Comparison of ENCODE assay signal across 13 cellular contexts in the genomic region with DNA sequence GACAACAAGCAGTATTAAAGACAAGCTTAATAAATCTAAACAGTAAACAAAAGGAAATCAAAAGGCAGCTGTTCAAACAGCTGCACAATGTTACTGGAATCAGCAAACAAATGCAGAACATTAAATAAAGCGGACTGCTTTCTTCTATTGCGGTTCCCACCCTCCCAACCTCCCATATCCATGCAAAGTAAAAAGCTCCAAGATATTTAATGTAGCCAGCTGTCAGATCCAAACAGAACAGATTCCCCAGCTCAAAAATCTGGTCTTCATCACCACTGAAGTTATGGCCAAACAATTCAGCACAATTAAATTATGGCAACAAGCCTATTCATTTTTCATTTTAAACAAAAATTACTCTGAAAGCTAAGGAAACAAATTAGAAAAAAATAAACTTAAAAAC.
A peak's percentile ranks its signal among the peaks of the same experiment; 100 is the strongest.
DNase-seq lines count a peak whose midpoint lies in the region; TF ChIP-seq lines count a peak whose summit lies in the region.
"Had no signal": no experiment of that assay in that cellular context is flagged by ENCODE, and none has a peak within 500 bp of the region (broad histone marks: within the 10 kb centered on the region; RNA-seq: fewer than 3 reads in every experiment).

No MANE protein-coding gene starts in this region.

- intact Hi-C loops in esophagus squamous epithelium (cut with DNase I), result no loop called here

- no peaks in the 10 kb centered on the region for H3K9me3 ChIP-seq in esophagus squamous epithelium

- no peaks in the 10 kb centered on the region for H3K27me3 Mint-ChIP-seq in activated naive CD8-positive, alpha-beta T cell treated with anti-CD3 and anti-CD28 coated beads for 36 hours
- H3K27me3 Mint-ChIP-seq: activated CD4-positive, alpha-beta T cell treated with anti-CD3 and anti-CD28 coated beads for 36 hours; CD4-positive, CD25-positive, alpha-beta regulatory T cell; stimulated activated naive B cell treated with anti-CD40 and anti-IgM and Interleukin-4, amounts not matched to agents 10 μg/mL and 1 μg/mL and 100 μg/mL, for 72 hours had no signal

- no peak for TF ChIP-seq CTCF in esophagus squamous epithelium (IDR thresholded peaks at IDR 0.05)

- no peak overlapping the region for H3K4me3 Mint-ChIP-seq in activated naive CD8-positive, alpha-beta T cell treated with anti-CD3 and anti-CD28 coated beads for 36 hours
- H3K4me3 Mint-ChIP-seq: activated CD4-positive, alpha-beta T cell treated with anti-CD3 and anti-CD28 coated beads for 36 hours; CD4-positive, CD25-positive, alpha-beta regulatory T cell; natural killer cell; stimulated activated naive B cell treated with anti-CD40 and anti-IgM and Interleukin-4, amounts not matched to agents 10 μg/mL and 1 μg/mL and 100 μg/mL, for 72 hours had no signal

- DNase-seq in COR-L47 (lab: John Stamatoyannopoulos, UW) (peak; percentile 47), NCI-H2081 (lab: John Stamatoyannopoulos, UW) (peak; percentile 11 to 73), esophagus squamous epithelium (lab: John Stamatoyannopoulos, UW) (no peak), pons (ENCODE audit: low spot score) (peak; percentile 27), GM19238 (ENCODE audit: insufficient read length, low spot score) (no peak), GOT3 (lab: John Stamatoyannopoulos, UW) (no peak), anterior cingulate cortex (lab: John Stamatoyannopoulos, UW) (no peak)
- no peak for DNase-seq in activated naive CD8-positive, alpha-beta T cell treated with anti-CD3 and anti-CD28 coated beads for 36 hours
- DNase-seq: activated CD4-positive, alpha-beta T cell treated with anti-CD3 and anti-CD28 coated beads for 36 hours; activated effector memory CD4-positive, alpha-beta T cell treated with anti-CD3 and anti-CD28 coated beads, Interleukin-2, amount 50 U/mL, for 16 hours; CD4-positive, CD25-positive, alpha-beta regulatory T cell; natural killer cell; stimulated activated naive B cell treated with anti-CD40 and anti-IgM and Interleukin-4, amounts not matched to agents 10 μg/mL and 1 μg/mL and 100 μg/mL, for 72 hours had no signal

- H3K36me3 ChIP-seq in esophagus squamous epithelium, result no peaks in the 10 kb centered on the region

- H3K9me3 Mint-ChIP-seq in activated naive CD8-positive, alpha-beta T cell treated with anti-CD3 and anti-CD28 coated beads for 36 hours, result no peaks in the 10 kb centered on the region
- H3K9me3 Mint-ChIP-seq: CD4-positive, CD25-positive, alpha-beta regulatory T cell; natural killer cell; stimulated activated naive B cell treated with anti-CD40 and anti-IgM and Interleukin-4, amounts not matched to agents 10 μg/mL and 1 μg/mL and 100 μg/mL, for 72 hours had no signal

- H3K27ac Mint-ChIP-seq in activated naive CD8-positive, alpha-beta T cell treated with anti-CD3 and anti-CD28 coated beads for 36 hours, result no peak overlapping the region
- H3K27ac Mint-ChIP-seq: activated CD4-positive, alpha-beta T cell treated with anti-CD3 and anti-CD28 coated beads for 36 hours; CD4-positive, CD25-positive, alpha-beta regulatory T cell; natural killer cell; stimulated activated naive B cell treated with anti-CD40 and anti-IgM and Interleukin-4, amounts not matched to agents 10 μg/mL and 1 μg/mL and 100 μg/mL, for 72 hours had no signal

- peaks cover 7% of the 10 kb centered on the region for H3K36me3 Mint-ChIP-seq in activated naive CD8-positive, alpha-beta T cell treated with anti-CD3 and anti-CD28 coated beads for 36 hours

- whole genome bisulfite sequencing in esophagus squamous epithelium, 2 donors, result 65 to 75% methylated on average over 2 of the region's 2 CpGs

- H3K27ac ChIP-seq in esophagus squamous epithelium, result peak overlapping the region in 3 of 4 donors; percentile 24 to 61 (median 42)

- no peaks in the 10 kb centered on the region for H3K27me3 ChIP-seq in esophagus squamous epithelium

- H3K4me1 Mint-ChIP-seq in activated naive CD8-positive, alpha-beta T cell treated with anti-CD3 and anti-CD28 coated beads for 36 hours, result peaks cover 11% of the 10 kb centered on the region
- H3K4me1 Mint-ChIP-seq: stimulated activated naive B cell treated with anti-CD40 and anti-IgM and Interleukin-4, amounts not matched to agents 10 μg/mL and 1 μg/mL and 100 μg/mL, for 72 hours had no signal

- H3K4me3 ChIP-seq in esophagus squamous epithelium, result no peak overlapping the region

- no peak for TF ChIP-seq POLR2A in esophagus squamous epithelium (IDR thresholded peaks at IDR 0.05)

- peaks cover 7 to 52% (median 15%) of the 10 kb centered on the region in 3 donors for H3K4me1 ChIP-seq in esophagus squamous epithelium

Comparison
In these comparisons a context has a peak if more than half of its experiments do, and no peak if none do; other contexts are left out.
1. DNase-seq: peak in COR-L47 (single experiment), NCI-H2081 (2 of 2) and pons (single experiment); none in esophagus squamous epithelium (single experiment), GM19238 (single experiment), GOT3 (single experiment), activated naive CD8-positive, alpha-beta T cell treated with anti-CD3 and anti-CD28 coated beads for 36 hours (single experiment) and anterior cingulate cortex (0 of 58).